8 cellular contexts compared by ENCODE assay signal in genomic region chr15:99213187-99213811, GRCh38. TPM values are rescaled to one million over a fixed set of nuclear protein-coding genes. Genes with fewer than 3 reads are reported as not detected.
DNase-seq lines count a peak whose midpoint lies in the region; ATAC-seq and TF ChIP-seq lines count a peak whose summit lies in the region.

No MANE protein-coding gene starts in this region.

- intact Hi-C loops in tibial artery (cut with DNase I; ENCODE audit: low total_unique reads) = no loop called here

- no peak overlapping the region for H3K4me3 Mint-ChIP-seq in osteocyte (ENCODE audit: unreplicated experiment)

- peaks cover 0 to 56% (median 21%) of the 10 kb centered on the region in 3 donors for H3K4me1 ChIP-seq in gastroesophageal sphincter
- H3K4me1 ChIP-seq in tibial artery = peaks cover 0 to 8% (median 0%) of the 10 kb centered on the region in 4 donors

- H3K36me3 Mint-ChIP-seq in osteocyte (ENCODE audit: unreplicated experiment) = peaks cover 27% of the 10 kb centered on the region

- DNase-seq in HuH-7.5 (ENCODE audit: low spot score) (peak; percentile 41), RWPE1 (ENCODE audit: low spot score) (peak; percentile 70), osteocyte (ENCODE audit: extremely low spot score, unreplicated experiment) (no peak), tibial artery (peak; percentile 87)
- DNase-seq in activated effector memory CD4-positive, alpha-beta T cell treated with anti-CD3 and anti-CD28 coated beads, Interleukin-2, amount 50 U/mL, for 16 hours = peak; percentile 83

- H3K9me3 ChIP-seq in gastroesophageal sphincter (no peaks in the 10 kb centered on the region), tibial artery (no peaks in the 10 kb centered on the region)

- POLR2A ChIA-PET in RWPE1 (lab: Yijun Ruan, JAX; ENCODE audit: low non-redundant PET) = interaction anchor here (1.0 kb wide), 1 partner anchor 108 kb away, joined by 3 read pairs; the partner anchor contains the start of gene SYNM

- H3K27me3 Mint-ChIP-seq in osteocyte (ENCODE audit: unreplicated experiment) = no peaks in the 10 kb centered on the region

- H3K4me3 ChIP-seq in gastroesophageal sphincter = no peak overlapping the region
- H3K4me3 ChIP-seq in tibial artery = no peak overlapping the region

- H3K36me3 ChIP-seq in gastroesophageal sphincter (peaks cover 0 to 30% of the 10 kb centered on the region in 2 donors), tibial artery (peaks cover 17 to 32% (median 23%) of the 10 kb centered on the region in 3 donors)

- TF ChIP-seq POLR2A in gastroesophageal sphincter (IDR thresholded peaks at IDR 0.05) = no peak

- WGBS in gastroesophageal sphincter (ENCODE audit: low coverage in 1 of 2), 2 donors = 0% methylated on average over 1 of the region's 1 CpG

- H3K27me3 ChIP-seq in gastroesophageal sphincter (no peaks in the 10 kb centered on the region), tibial artery (no peaks in the 10 kb centered on the region)

- H3K27ac ChIP-seq in C4-2B (no peak overlapping the region), RWPE1 (no peak overlapping the region), gastroesophageal sphincter (peak overlapping the region; percentile 85 to 92 (median 88)), tibial artery (peak overlapping the region in 1 of 2 donors; percentile 43)

- ATAC-seq in GM19351 (IDR thresholded peaks at IDR 0.05; ENCODE audit: unreplicated experiment) (peak; percentile 95), gastroesophageal sphincter (peak; percentile 57)

- CTCF ChIA-PET in RWPE1 (lab: Yijun Ruan, JAX) = interaction anchor here (0.6 to 1.9 kb wide), 10 partner anchors 19 to 196 kb away, joined by 3 to 8 read pairs (median 3); partner anchors contain the start of gene SYNM

- no peak overlapping the region for H3K27ac Mint-ChIP-seq in osteocyte (ENCODE audit: unreplicated experiment)

- TF ChIP-seq CTCF in C4-2B (conservative IDR thresholded peaks at IDR 0.05) (peak; percentile 97), RWPE1 (conservative IDR thresholded peaks at IDR 0.05; ENCODE audit: low read depth) (peak; percentile 97), gastroesophageal sphincter (IDR thresholded peaks at IDR 0.05) (peak; percentile 85 to 96 (median 91)), osteocyte (IDR thresholded peaks at IDR 0.05) (peak; percentile 95), tibial artery (IDR thresholded peaks at IDR 0.05) (peak; percentile 88 to 95)

- H3K9me3 Mint-ChIP-seq in osteocyte (ENCODE audit: unreplicated experiment) = no peaks in the 10 kb centered on the region

- peaks cover 4% of the 10 kb centered on the region for H3K4me1 Mint-ChIP-seq in osteocyte (ENCODE audit: unreplicated experiment)

- no peak for TF ChIP-seq EP300 in gastroesophageal sphincter (IDR thresholded peaks at IDR 0.05)

RNA-seq across cellular contexts. Expression of gene TTC23, which starts 36.1 kb away (rescaled TPM):
- 10 to 100 TPM; 13.7 to 33.3 (median 20.0) TPM for total RNA-seq in gastroesophageal sphincter
- total RNA-seq in osteocyte = 23.1 and 23.5 TPM in 2 replicates

RNA-seq across cellular contexts. Expression of gene LRRC28, which starts 38.0 kb away (rescaled TPM):
- total RNA-seq in gastroesophageal sphincter (10 to 100 TPM; 26.1 to 47.2 (median 28.5) TPM), osteocyte (27.4 and 27.6 TPM in 2 replicates)

Comparison
In these comparisons a context has a peak if more than half of its experiments do, and no peak if none do; other contexts are left out.
1. H3K27ac ChIP-seq: peak in gastroesophageal sphincter (4 of 4); none in C4-2B (single experiment) and RWPE1 (single experiment).
2. Peak in every context shown above with its lines, with median percentiles within 50 percentile points of each other: CTCF ChIP-seq.